8 cellular contexts compared by ENCODE assay signal in genomic region chr4:152535236-152535902, GRCh38. TPM values are rescaled to one million over a fixed set of nuclear protein-coding genes. Genes with fewer than 3 reads are reported as not detected.
DNase-seq lines count a peak whose midpoint lies in the region; ATAC-seq lines count a peak whose summit lies in the region.

No MANE protein-coding gene starts in this region.

- H3K4me3 ChIP-seq in Karpas-422 (ENCODE audit: low read length): peak overlapping the region; percentile 92
- H3K4me3 ChIP-seq in iPS-18a (ENCODE audit: low read length): peak overlapping the region; percentile 98

- H3K9me2 ChIP-seq in Karpas-422 (replicated peaks; ENCODE audit: insufficient read depth, low read length): no peaks in the 10 kb centered on the region

- no peaks in the 10 kb centered on the region for H3K9me3 ChIP-seq in Karpas-422 (ENCODE audit: low read length)
- H3K9me3 ChIP-seq in iPS-18a (ENCODE audit: control insufficient read depth, low read depth, low read length): no peaks in the 10 kb centered on the region

- peak overlapping the region; percentile 91 for H3K4me2 ChIP-seq in Karpas-422 (ENCODE audit: low read depth, low read length, poor library complexity, severe bottlenecking)

- H3K4me1 ChIP-seq in Karpas-422 (ENCODE audit: low read length) (peaks cover 43% of the 10 kb centered on the region), iPS-18a (ENCODE audit: control insufficient read depth, low read depth, low read length) (peaks cover 12% of the 10 kb centered on the region)

- H3K9ac ChIP-seq in Karpas-422 (ENCODE audit: low read length) (peak overlapping the region; percentile 90), iPS-18a (ENCODE audit: low read length) (peak overlapping the region; percentile 30)

- H3K27ac ChIP-seq in Karpas-422 (ENCODE audit: low read length): no peak overlapping the region
- no peak overlapping the region for H3K27ac ChIP-seq in iPS-18a (ENCODE audit: low read length)

- no peaks in the 10 kb centered on the region for H3K27me3 Mint-ChIP-seq in activated naive CD8-positive, alpha-beta T cell treated with anti-CD3 and anti-CD28 coated beads, Interleukin-2, amount 50 U/mL, for 24 hours

- ATAC-seq in GM21723 (IDR thresholded peaks at IDR 0.05; ENCODE audit: unreplicated experiment): peak; percentile 10
- peak; percentile 0 for ATAC-seq in activated naive CD8-positive, alpha-beta T cell treated with anti-CD3 and anti-CD28 coated beads, Interleukin-2, amount 50 U/mL, for 24 hours

- H2AFZ ChIP-seq in Karpas-422 (ENCODE audit: low read length): peak overlapping the region; percentile 78; the same call in 1 of the 2 replicates

- peak overlapping the region; percentile 92 for H3K4me3 Mint-ChIP-seq in activated naive CD8-positive, alpha-beta T cell treated with anti-CD3 and anti-CD28 coated beads, Interleukin-2, amount 50 U/mL, for 24 hours

- H3K79me2 ChIP-seq in Karpas-422 (ENCODE audit: low read length): peaks cover 50% of the 10 kb centered on the region

- H3K4me1 Mint-ChIP-seq in activated naive CD8-positive, alpha-beta T cell treated with anti-CD3 and anti-CD28 coated beads, Interleukin-2, amount 50 U/mL, for 24 hours: peaks cover 67% of the 10 kb centered on the region

- DNase-seq in ELR (ENCODE audit: low read depth) (peak; percentile 13), Karpas-422 (peak; percentile 60), SW 1271 (lab: John Stamatoyannopoulos, UW) (no peak), inferior parietal cortex (ENCODE audit: extremely low spot score) (no peak)
- peak; percentile 45 for DNase-seq in activated naive CD8-positive, alpha-beta T cell treated with anti-CD3 and anti-CD28 coated beads, Interleukin-2, amount 50 U/mL, for 24 hours
- peak; percentile 41 for DNase-seq in stimulated activated CD8-positive, alpha-beta memory T cell treated with anti-CD3 and anti-CD28 coated beads, Interleukin-4, amount 100 ng/mL, for 48 hours

- peak overlapping the region; percentile 98 for H3K27ac Mint-ChIP-seq in activated naive CD8-positive, alpha-beta T cell treated with anti-CD3 and anti-CD28 coated beads, Interleukin-2, amount 50 U/mL, for 24 hours

- no peaks in the 10 kb centered on the region for H3K9me3 Mint-ChIP-seq in activated naive CD8-positive, alpha-beta T cell treated with anti-CD3 and anti-CD28 coated beads, Interleukin-2, amount 50 U/mL, for 24 hours

- no peaks in the 10 kb centered on the region for H3K27me3 ChIP-seq in Karpas-422 (ENCODE audit: low read length)
- H3K27me3 ChIP-seq in iPS-18a (ENCODE audit: control insufficient read depth, insufficient read depth, low read length): peaks cover 6% of the 10 kb centered on the region

- H3K36me3 ChIP-seq in Karpas-422 (ENCODE audit: insufficient read depth, low read length) (peaks cover 14% of the 10 kb centered on the region; the same call in 1 of the 2 replicates), iPS-18a (ENCODE audit: control insufficient read depth, low read depth, low read length) (peaks cover 13% of the 10 kb centered on the region)

- H4K20me1 ChIP-seq in Karpas-422 (ENCODE audit: insufficient read depth, low read depth, low read length): peaks cover 75% of the 10 kb centered on the region

- peaks cover 27% of the 10 kb centered on the region for H3K36me3 Mint-ChIP-seq in activated naive CD8-positive, alpha-beta T cell treated with anti-CD3 and anti-CD28 coated beads, Interleukin-2, amount 50 U/mL, for 24 hours (ENCODE audit: low read depth)

RNA-seq across cellular contexts. Expression of gene FBXW7, which starts 0.5 kb away (rescaled TPM):
- total RNA-seq in Karpas-422 (2014; rRNA removed; shearing (Covaris generic); ENCODE audit: low replicate concordance): 30.9 and 44.4 TPM in 2 replicates

Comparison
In these comparisons a context has a peak if more than half of its experiments do, and no peak if none do; other contexts are left out.
1. DNase-seq: peak in ELR (single experiment), Karpas-422 (single experiment), activated naive CD8-positive, alpha-beta T cell treated with anti-CD3 and anti-CD28 coated beads, Interleukin-2, amount 50 U/mL, for 24 hours (single experiment) and stimulated activated CD8-positive, alpha-beta memory T cell treated with anti-CD3 and anti-CD28 coated beads, Interleukin-4, amount 100 ng/mL, for 48 hours (single experiment); none in SW 1271 (0 of 2) and inferior parietal cortex (single experiment).